33 cellular contexts compared by ENCODE assay signal in the genomic region with DNA sequence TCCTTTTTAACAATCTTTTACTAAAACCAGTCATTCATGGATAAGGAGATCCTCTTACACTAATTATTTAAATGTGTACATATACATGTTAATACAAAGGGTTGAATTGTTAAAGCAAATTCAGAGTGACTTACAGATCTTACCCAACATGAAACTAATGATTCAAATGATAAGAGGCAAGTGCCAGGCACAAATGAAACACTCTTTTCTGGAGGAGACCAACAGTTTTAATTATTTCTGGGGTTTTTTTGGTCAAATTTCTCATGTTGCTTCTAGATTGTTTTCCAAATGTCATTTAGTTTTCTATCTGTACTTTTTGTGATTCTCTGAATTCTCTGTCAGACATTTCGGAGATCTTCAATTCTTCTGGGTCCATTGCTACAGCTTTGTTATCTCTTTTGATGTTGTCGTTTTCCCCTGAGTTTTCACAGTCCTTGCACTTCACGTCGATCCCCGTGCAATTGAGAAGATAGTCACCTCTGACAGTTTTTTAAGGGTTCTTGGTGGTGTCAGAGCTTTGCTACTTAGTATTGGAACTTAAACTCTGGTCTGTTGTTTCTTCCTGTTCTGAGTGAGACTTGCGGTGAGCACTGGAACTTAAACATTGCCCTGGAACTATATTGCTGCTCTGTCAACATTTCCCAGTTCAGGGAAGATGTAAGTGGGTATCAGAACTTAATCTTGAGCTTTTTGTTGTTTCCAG. TPM values are rescaled to one million over a fixed set of nuclear protein-coding genes. Genes with fewer than 3 reads are reported as not detected.
DNase-seq lines count a peak whose midpoint lies in the region; ATAC-seq and TF ChIP-seq lines count a peak whose summit lies in the region.
"Had no signal": no experiment of that assay in that cellular context is flagged by ENCODE, and none has a peak within 500 bp of the region (broad histone marks: within the 10 kb centered on the region; RNA-seq: fewer than 3 reads in every experiment).

No MANE protein-coding gene starts in this region.

- 81 to 88% (median 83%) methylated on average over 6 of the region's 6 CpGs for WGBS in ovary, 3 donors

- POLR2A ChIA-PET in naive thymus-derived CD4-positive, alpha-beta T cell (lab: Charles Lee) = no interaction called here

- no peaks in the 10 kb centered on the region for H3K36me3 Mint-ChIP-seq in activated naive CD4-positive, alpha-beta T cell treated with anti-CD3 and anti-CD28 coated beads, Interleukin-2, amount 50 U/mL, for 24 hours
- H3K36me3 Mint-ChIP-seq in stimulated activated memory B cell treated with anti-CD40 and anti-IgM and Interleukin-4, amounts not matched to agents 10 μg/mL and 1 μg/mL and 100 μg/mL, for 72 hours = no peaks in the 10 kb centered on the region
- peaks cover 0 to 4% (median 0%) of the 10 kb centered on the region in 5 donors for H3K36me3 Mint-ChIP-seq in naive thymus-derived CD4-positive, alpha-beta T cell
- H3K36me3 Mint-ChIP-seq: brain; CD8-positive, alpha-beta T cell had no signal

- H3K4me1 ChIP-seq in naive thymus-derived CD4-positive, alpha-beta T cell (ENCODE audit: control insufficient read depth in 2 of 2, insufficient read depth in 2 of 2, low read length in 2 of 2) = no peaks in the 10 kb centered on the region
- no peaks in the 10 kb centered on the region for H3K4me1 ChIP-seq in ovary (ENCODE audit: insufficient read depth)
- H3K4me1 ChIP-seq: A549, gastroesophageal sphincter, uterus had no signal

- no peak for TF ChIP-seq POLR2A in ovary (IDR thresholded peaks at IDR 0.05)

- no peak for TF ChIP-seq EP300 in ovary (IDR thresholded peaks at IDR 0.05)

- no peak overlapping the region for H3K27ac ChIP-seq in naive thymus-derived CD4-positive, alpha-beta T cell (ENCODE audit: low read depth, low read length)
- H3K27ac ChIP-seq in ovary = no peak overlapping the region
- H3K27ac ChIP-seq: A549, gastroesophageal sphincter, GM23248, uterus had no signal

- H3K9me3 ChIP-seq in naive thymus-derived CD4-positive, alpha-beta T cell (ENCODE audit: control insufficient read depth in 2 of 3, low read length in 3 of 3) = no peaks in the 10 kb centered on the region
- no peaks in the 10 kb centered on the region for H3K9me3 ChIP-seq in ovary
- H3K9me3 ChIP-seq: A549, uterus had no signal

- no peak overlapping the region for H3K4me3 Mint-ChIP-seq in activated naive CD4-positive, alpha-beta T cell treated with anti-CD3 and anti-CD28 coated beads, Interleukin-2, amount 50 U/mL, for 24 hours
- no peak overlapping the region for H3K4me3 Mint-ChIP-seq in stimulated activated memory B cell treated with anti-CD40 and anti-IgM and Interleukin-4, amounts not matched to agents 10 μg/mL and 1 μg/mL and 100 μg/mL, for 72 hours
- H3K4me3 Mint-ChIP-seq in naive thymus-derived CD4-positive, alpha-beta T cell = no peak overlapping the region
- H3K4me3 Mint-ChIP-seq: activated CD8-positive, alpha-beta T cell treated with anti-CD3 and anti-CD28 coated beads for 36 hours; brain; CD8-positive, alpha-beta T cell; neural crest cell had no signal

- peak overlapping the region; percentile 1 for H3K27ac Mint-ChIP-seq in activated naive CD4-positive, alpha-beta T cell treated with anti-CD3 and anti-CD28 coated beads, Interleukin-2, amount 50 U/mL, for 24 hours
- H3K27ac Mint-ChIP-seq in stimulated activated memory B cell treated with anti-CD40 and anti-IgM and Interleukin-4, amounts not matched to agents 10 μg/mL and 1 μg/mL and 100 μg/mL, for 72 hours = no peak overlapping the region
- no peak overlapping the region for H3K27ac Mint-ChIP-seq in naive thymus-derived CD4-positive, alpha-beta T cell
- H3K27ac Mint-ChIP-seq: activated CD8-positive, alpha-beta T cell treated with anti-CD3 and anti-CD28 coated beads for 36 hours; brain; CD8-positive, alpha-beta T cell; progenitor cell of endocrine pancreas had no signal

- no peak for TF ChIP-seq CTCF in ovary (IDR thresholded peaks at IDR 0.05)

- CTCF ChIA-PET in naive thymus-derived CD4-positive, alpha-beta T cell (lab: Charles Lee) = no interaction called here

- ATAC-seq in GM21526 (IDR thresholded peaks at IDR 0.05; ENCODE audit: low FRiP score, unreplicated experiment) (peak; percentile 52), HG03175 (IDR thresholded peaks at IDR 0.05; ENCODE audit: unreplicated experiment) (peak; percentile 54)
- ATAC-seq in stimulated activated memory B cell treated with anti-CD40 and anti-IgM and Interleukin-4, amounts not matched to agents 10 μg/mL and 1 μg/mL and 100 μg/mL, for 72 hours = peak; percentile 54
- ATAC-seq in naive thymus-derived CD4-positive, alpha-beta T cell = no peak
- ATAC-seq: A549; activated CD8-positive, alpha-beta T cell treated with anti-CD3 and anti-CD28 coated beads for 36 hours; CD8-positive, alpha-beta T cell; gastroesophageal sphincter; left cardiac atrium; sciatic nerve had no signal

- H3K36me3 ChIP-seq in naive thymus-derived CD4-positive, alpha-beta T cell (ENCODE audit: control insufficient read depth in 2 of 3, insufficient read depth in 3 of 3, low read length in 3 of 3) = no peaks in the 10 kb centered on the region
- no peaks in the 10 kb centered on the region for H3K36me3 ChIP-seq in ovary
- H3K36me3 ChIP-seq: gastroesophageal sphincter, uterus had no signal

- no peaks in the 10 kb centered on the region for H3K9me3 Mint-ChIP-seq in activated naive CD4-positive, alpha-beta T cell treated with anti-CD3 and anti-CD28 coated beads, Interleukin-2, amount 50 U/mL, for 24 hours
- peaks cover 11% of the 10 kb centered on the region for H3K9me3 Mint-ChIP-seq in stimulated activated memory B cell treated with anti-CD40 and anti-IgM and Interleukin-4, amounts not matched to agents 10 μg/mL and 1 μg/mL and 100 μg/mL, for 72 hours
- peaks cover 0 to 3% (median 0%) of the 10 kb centered on the region in 11 donors for H3K9me3 Mint-ChIP-seq in naive thymus-derived CD4-positive, alpha-beta T cell
- H3K9me3 Mint-ChIP-seq: activated CD8-positive, alpha-beta T cell treated with anti-CD3 and anti-CD28 coated beads for 36 hours; CD8-positive, alpha-beta T cell; neural crest cell had no signal

- peaks cover 1% of the 10 kb centered on the region for H3K27me3 Mint-ChIP-seq in activated naive CD4-positive, alpha-beta T cell treated with anti-CD3 and anti-CD28 coated beads, Interleukin-2, amount 50 U/mL, for 24 hours
- H3K27me3 Mint-ChIP-seq in stimulated activated memory B cell treated with anti-CD40 and anti-IgM and Interleukin-4, amounts not matched to agents 10 μg/mL and 1 μg/mL and 100 μg/mL, for 72 hours = peaks cover 61% of the 10 kb centered on the region
- peaks cover 14 to 31% (median 21%) of the 10 kb centered on the region in 5 donors for H3K27me3 Mint-ChIP-seq in naive thymus-derived CD4-positive, alpha-beta T cell

- no peaks in the 10 kb centered on the region for H3K27me3 ChIP-seq in naive thymus-derived CD4-positive, alpha-beta T cell (ENCODE audit: control insufficient read depth in 2 of 2, insufficient read depth in 2 of 2, low read length in 2 of 2)
- H3K27me3 ChIP-seq in ovary = no peaks in the 10 kb centered on the region
- H3K27me3 ChIP-seq: uterus had no signal

- DNase-seq in activated naive CD4-positive, alpha-beta T cell treated with anti-CD3 and anti-CD28 coated beads, Interleukin-2, amount 50 U/mL, for 16 hours = no peak
- no peak for DNase-seq in AG20443 (ENCODE audit: low spot score)
- DNase-seq in naive thymus-derived CD4-positive, alpha-beta T cell = no peak
- DNase-seq in ovary = no peak
- DNase-seq: activated CD4-positive, CD25-positive, alpha-beta regulatory T cell; activated CD8-positive, alpha-beta T cell treated with anti-CD3 and anti-CD28 coated beads for 36 hours; activated gamma-delta T cell; CD8-positive, alpha-beta T cell; DMS 273 treated with DMSO at 0.1 percent for 48 hours; EL; GM23248; hippocampal formation; Karpas-422; left cardiac atrium; NCI-H1436; NCI-H2081 treated with DMSO at 0.1 percent for 48 hours; NCI-H226; NCI-H69; stimulated activated naive CD4-positive, alpha-beta T cell treated with Interleukin-2 at 50 U/mL for 16 hours; uterus had no signal

- intact Hi-C loops in naive thymus-derived CD4-positive, alpha-beta T cell (cut with micrococcal nuclease) = no loop called here
- intact Hi-C loops in ovary (cut with DNase I) = no loop called here

- H3K4me3 ChIP-seq in naive thymus-derived CD4-positive, alpha-beta T cell (ENCODE audit: low read length) = no peak overlapping the region
- no peak overlapping the region for H3K4me3 ChIP-seq in ovary
- H3K4me3 ChIP-seq: A549, gastroesophageal sphincter, GM23248, uterus had no signal

- H3K4me1 Mint-ChIP-seq in activated naive CD4-positive, alpha-beta T cell treated with anti-CD3 and anti-CD28 coated beads, Interleukin-2, amount 50 U/mL, for 24 hours = no peaks in the 10 kb centered on the region
- peaks cover 7% of the 10 kb centered on the region for H3K4me1 Mint-ChIP-seq in stimulated activated memory B cell treated with anti-CD40 and anti-IgM and Interleukin-4, amounts not matched to agents 10 μg/mL and 1 μg/mL and 100 μg/mL, for 72 hours
- H3K4me1 Mint-ChIP-seq in naive thymus-derived CD4-positive, alpha-beta T cell = peaks cover 0 to 6% (median 0%) of the 10 kb centered on the region in 7 donors
- H3K4me1 Mint-ChIP-seq: neural crest cell had no signal

RNA-seq across cellular contexts. Expression of a gene that starts 23.2 kb away (rescaled TPM):
- not detected for total RNA-seq in naive thymus-derived CD4-positive, alpha-beta T cell
- polyA plus RNA-seq in naive thymus-derived CD4-positive, alpha-beta T cell = not detected
- total RNA-seq in ovary = under 1 TPM in 6 of 7 donors, not detected in 1; 0.08 to 0.38 (median 0.10) TPM
- polyA plus RNA-seq in ovary = under 1 TPM; 0.04 to 0.32 TPM
- total RNA-seq: activated CD8-positive, alpha-beta T cell treated with anti-CD3 and anti-CD28 coated beads for 36 hours; CD8-positive, alpha-beta T cell; chondrocyte; gastroesophageal sphincter; GM23248; left cardiac atrium; lung microvascular endothelial cell; mucosa of gallbladder; neural crest cell; progenitor cell of endocrine pancreas; sciatic nerve had no signal
- polyA plus RNA-seq: A549, GM23248 had no signal

RNA-seq across cellular contexts. Expression of a gene that starts 54.9 kb away (rescaled TPM):
- 10 to 100 TPM; 59.1 to 79.2 (median 74.2) TPM for total RNA-seq in naive thymus-derived CD4-positive, alpha-beta T cell
- 10 to 100 TPM in 1 of 2 donors, 1 to 10 TPM in 1; 8.7 to 18.9 TPM for polyA plus RNA-seq in naive thymus-derived CD4-positive, alpha-beta T cell
- 10 to 100 TPM; 32.9 to 70.3 (median 49.2) TPM for total RNA-seq in ovary
- 100 to 1,000 TPM in 1 of 2 donors, 10 to 100 TPM in 1; 29.3 to 116 TPM for polyA plus RNA-seq in ovary
